Comparison of ENCODE assay signal across 9 cellular contexts in genomic region chr20:43942661-43943285, GRCh38. TPM values are rescaled to one million over a fixed set of nuclear protein-coding genes. Genes with fewer than 3 reads are reported as not detected.
DNase-seq lines count a peak whose midpoint lies in the region; ATAC-seq and TF ChIP-seq lines count a peak whose summit lies in the region.
"Had no signal": no experiment of that assay in that cellular context is flagged by ENCODE, and none has a peak within 500 bp of the region (broad histone marks: within the 10 kb centered on the region; RNA-seq: fewer than 3 reads in every experiment).

No MANE protein-coding gene starts in this region.

- no TSS peak for BruUV-seq in Panc1 (replicated peaks; lab: Mats Ljungman, UMichigan)

- CTCF ChIA-PET in Panc1 (lab: Charles Lee): no interaction called here

- intact Hi-C loops in left ventricle myocardium superior (cut with micrococcal nuclease): no loop called here
- intact Hi-C loops in Panc1 (cut with micrococcal nuclease; ENCODE audit: unreplicated experiment): no loop called here

- TF ChIP-seq CTCF in right atrium auricular region (IDR thresholded peaks at IDR 0.05) (no peak), Panc1 (IDR thresholded peaks at IDR 0.05) (no peak)

- in situ Hi-C loops in Panc1 (cut with HindIII; ENCODE audit: low pct_unique_long_range_greater_than_20kb, low sequenced_read_pairs): no loop called here

- POLR2A ChIA-PET in Panc1 (lab: Charles Lee): no interaction called here

- DNase-seq in left ventricle myocardium superior: no peak
- no peak for DNase-seq in right atrium auricular region (ENCODE audit: low spot score)
- no peak for DNase-seq in Panc1 (ENCODE audit: low read depth, low spot score)
- DNase-seq in dermis microvascular lymphatic vessel endothelial cell (ENCODE audit: low read depth in 2 of 2): peak; percentile 37 to 78
- DNase-seq in NCI-H1694 (lab: John Stamatoyannopoulos, UW): no peak
- DNase-seq in effector CD8-positive, alpha-beta T cell (lab: John Stamatoyannopoulos, UW): no peak
- DNase-seq: heart left ventricle had no signal

- no peaks in the 10 kb centered on the region for H3K27me3 Mint-ChIP-seq in stimulated activated memory B cell treated with anti-CD40 and anti-IgM and Interleukin-4, amounts not matched to agents 10 μg/mL and 1 μg/mL and 100 μg/mL, for 72 hours

- H3K36me3 Mint-ChIP-seq in stimulated activated memory B cell treated with anti-CD40 and anti-IgM and Interleukin-4, amounts not matched to agents 10 μg/mL and 1 μg/mL and 100 μg/mL, for 72 hours: no peaks in the 10 kb centered on the region

- no peak overlapping the region for H3K27ac ChIP-seq in right atrium auricular region
- H3K27ac ChIP-seq in Panc1 (ENCODE audit: low read length): peak overlapping the region; percentile 86

- peaks cover 20% of the 10 kb centered on the region for H3K4me1 Mint-ChIP-seq in stimulated activated memory B cell treated with anti-CD40 and anti-IgM and Interleukin-4, amounts not matched to agents 10 μg/mL and 1 μg/mL and 100 μg/mL, for 72 hours

- no peaks in the 10 kb centered on the region for H3K36me3 ChIP-seq in right atrium auricular region
- H3K36me3 ChIP-seq in Panc1 (ENCODE audit: control insufficient read depth, insufficient read depth, low read length): no peaks in the 10 kb centered on the region
- H3K36me3 ChIP-seq: heart left ventricle had no signal

- H3K4me3 ChIP-seq in right atrium auricular region: no peak overlapping the region
- no peak overlapping the region for H3K4me3 ChIP-seq in Panc1 (ENCODE audit: low read depth in 2 of 2, low read length in 2 of 2)

- ATAC-seq in left ventricle myocardium superior (peak; percentile 13), HG02885 (IDR thresholded peaks at IDR 0.05; ENCODE audit: poor library complexity, unreplicated experiment) (peak; percentile 48), Panc1 (no peak)
- peak; percentile 61 for ATAC-seq in stimulated activated memory B cell treated with anti-CD40 and anti-IgM and Interleukin-4, amounts not matched to agents 10 μg/mL and 1 μg/mL and 100 μg/mL, for 72 hours

- H3K27ac Mint-ChIP-seq in stimulated activated memory B cell treated with anti-CD40 and anti-IgM and Interleukin-4, amounts not matched to agents 10 μg/mL and 1 μg/mL and 100 μg/mL, for 72 hours: peak overlapping the region; percentile 80

- H3K9me3 Mint-ChIP-seq in stimulated activated memory B cell treated with anti-CD40 and anti-IgM and Interleukin-4, amounts not matched to agents 10 μg/mL and 1 μg/mL and 100 μg/mL, for 72 hours: no peaks in the 10 kb centered on the region

- peak overlapping the region; percentile 19 for H3K4me3 Mint-ChIP-seq in stimulated activated memory B cell treated with anti-CD40 and anti-IgM and Interleukin-4, amounts not matched to agents 10 μg/mL and 1 μg/mL and 100 μg/mL, for 72 hours

- H3K4me1 ChIP-seq in right atrium auricular region (peaks cover 0 to 23% of the 10 kb centered on the region in 2 donors), Panc1 (ENCODE audit: control insufficient read depth, insufficient read depth, low read length) (peaks cover 84% of the 10 kb centered on the region)

- no peaks in the 10 kb centered on the region for H3K9me3 ChIP-seq in right atrium auricular region
- H3K9me3 ChIP-seq in Panc1 (ENCODE audit: control insufficient read depth, insufficient read depth, low read depth, low read length): no peaks in the 10 kb centered on the region
- H3K9me3 ChIP-seq: heart left ventricle had no signal

- H3K27me3 ChIP-seq in right atrium auricular region (no peaks in the 10 kb centered on the region), Panc1 (ENCODE audit: control insufficient read depth, insufficient read depth, low read length) (no peaks in the 10 kb centered on the region)

RNA-seq across cellular contexts. Expression of gene TOX2, which starts 28.1 kb away (rescaled TPM):
- total RNA-seq in left ventricle myocardium superior: 0.47 TPM
- under 1 TPM; 0.30 to 0.63 TPM for total RNA-seq in right atrium auricular region
- 85.4 TPM for total RNA-seq in Panc1 (2021; ENCODE audit: unreplicated experiment)
- 137 TPM for polyA plus RNA-seq in Panc1 (2012; ENCODE audit: insufficient read length)
- total RNA-seq in dermis microvascular lymphatic vessel endothelial cell: 0.77 and 1.0 TPM in 2 replicates

Comparison
In these comparisons a context has a peak if more than half of its experiments do, and no peak if none do; other contexts are left out.
1. DNase-seq: peak in dermis microvascular lymphatic vessel endothelial cell (2 of 2); none in left ventricle myocardium superior (single experiment), right atrium auricular region (single experiment), Panc1 (single experiment), NCI-H1694 (single experiment) and effector CD8-positive, alpha-beta T cell (single experiment).
2. RNA of gene TOX2, which starts 28.1 kb away (total RNA-seq): 85.4 TPM in Panc1 (single experiment); 0.77 to 1.0 TPM in dermis microvascular lymphatic vessel endothelial cell, 0.30 to 0.63 TPM in right atrium auricular region and 0.47 TPM in left ventricle myocardium superior (single experiment); every median in the first group is over 10 times any median in the second.